ENCODE assay signal across 8 cellular contexts in the genomic region with DNA sequence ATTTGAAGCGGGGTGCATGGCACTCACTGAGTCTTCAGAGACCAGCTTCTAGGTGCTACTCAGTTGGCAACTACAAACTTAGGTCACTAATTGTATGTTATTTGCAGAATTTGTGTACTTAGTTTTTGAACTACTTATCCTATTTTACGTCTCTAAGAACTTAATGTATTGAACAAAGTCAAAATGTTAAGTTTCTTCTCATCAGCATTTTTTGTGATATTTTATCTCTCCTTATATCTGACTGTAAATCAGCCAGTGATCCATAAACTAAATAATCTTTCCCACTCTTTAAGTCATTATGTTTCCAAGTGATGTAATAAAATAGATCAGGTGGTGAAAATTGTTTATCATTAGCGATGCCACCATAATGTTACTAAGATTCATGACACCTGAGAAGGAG.
"Had no signal": no experiment of that assay in that cellular context is flagged by ENCODE, and none has a peak within 500 bp of the region (broad histone marks: within the 10 kb centered on the region; RNA-seq: fewer than 3 reads in every experiment).

No MANE protein-coding gene starts in this region.

- DNase-seq: sigmoid colon, upper lobe of left lung had no signal

- H3K27me3 Mint-ChIP-seq: activated CD8-positive, alpha-beta memory T cell treated with anti-CD3 and anti-CD28 coated beads, Interleukin-2, amount 10 ng/mL, durations not matched to agents 7 days and 5 days; stimulated activated naive CD8-positive, alpha-beta T cell treated with anti-CD3 and anti-CD28 coated beads, Interleukin-15, amount 100 ng/mL, for 72 hours had no signal

- H3K9me3 Mint-ChIP-seq: nephron; stimulated activated naive CD8-positive, alpha-beta T cell treated with anti-CD3 and anti-CD28 coated beads, Interleukin-15, amount 100 ng/mL, for 72 hours had no signal

- H3K4me3 ChIP-seq: esophagus muscularis mucosa, prostate gland, sigmoid colon, upper lobe of left lung had no signal

- H3K9me3 ChIP-seq: esophagus muscularis mucosa, prostate gland, sigmoid colon, upper lobe of left lung had no signal

- H3K4me1 ChIP-seq: esophagus muscularis mucosa, prostate gland, sigmoid colon, upper lobe of left lung had no signal

- H3K27me3 ChIP-seq: esophagus muscularis mucosa, sigmoid colon, upper lobe of left lung had no signal

- H3K36me3 ChIP-seq: prostate gland had no signal

- FAIRE-seq: colon had no signal

- H3K4me1 Mint-ChIP-seq: nephron had no signal

- H3K27ac ChIP-seq: esophagus muscularis mucosa, sigmoid colon, upper lobe of left lung had no signal

- H3K4me3 Mint-ChIP-seq: activated CD8-positive, alpha-beta memory T cell treated with anti-CD3 and anti-CD28 coated beads, Interleukin-2, amount 10 ng/mL, durations not matched to agents 7 days and 5 days had no signal
